In the genomic region with DNA sequence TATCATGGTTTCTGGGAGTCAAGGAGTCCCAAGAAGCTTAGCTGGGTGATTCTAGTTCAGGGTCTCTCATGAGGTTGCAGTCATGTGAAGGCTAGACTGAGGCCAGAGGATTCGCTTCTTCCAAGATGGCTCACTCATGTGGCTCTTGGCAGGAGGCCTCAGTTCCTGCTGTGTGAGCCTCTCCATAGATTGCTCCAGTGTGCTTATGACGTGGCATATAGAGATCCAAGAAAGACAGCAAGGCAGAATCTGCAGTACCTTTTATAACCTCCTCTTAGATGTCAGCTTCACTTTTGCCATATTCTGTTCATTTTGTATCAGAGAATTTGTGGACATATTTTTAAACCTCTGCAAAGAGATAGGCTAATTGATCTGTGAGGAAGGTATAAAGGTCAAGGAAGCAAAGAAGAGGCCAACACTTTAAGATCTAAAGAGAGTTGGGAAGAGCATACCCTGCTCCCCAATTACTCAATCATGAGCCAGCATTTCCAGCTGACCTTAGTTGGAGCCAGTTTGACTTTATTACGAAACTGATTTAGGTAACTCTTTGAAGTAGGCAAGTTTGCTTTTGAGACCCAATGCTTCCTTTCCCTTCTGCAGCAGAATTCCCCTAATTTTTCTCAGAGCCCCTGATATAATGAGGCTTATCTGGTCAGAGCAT, we compare ENCODE assay signal across 19 cellular contexts.
DNase-seq lines count a peak whose midpoint lies in the region; ATAC-seq and TF ChIP-seq lines count a peak whose summit lies in the region.
"Had no signal": no experiment of that assay in that cellular context is flagged by ENCODE, and none has a peak within 500 bp of the region (broad histone marks: within the 10 kb centered on the region; RNA-seq: fewer than 3 reads in every experiment).

No MANE protein-coding gene starts in this region.

- H3K4me3 ChIP-seq in adipocyte (ENCODE audit: low read length) (no peak overlapping the region), fibroblast of the aortic adventitia (ENCODE audit: low read depth, low read length) (no peak overlapping the region)
- H3K4me3 ChIP-seq: lung had no signal

- DNase-seq in SIG-M5 treated with dmso at 0.1 percent for 504 hours (lab: John Stamatoyannopoulos, UW; ENCODE audit: unreplicated experiment) = peak; percentile 16
- DNase-seq in SIG-M5 (lab: John Stamatoyannopoulos, UW) = no peak
- peak; percentile 6 for DNase-seq in adipocyte (ENCODE audit: low read depth)
- DNase-seq in fibroblast of the aortic adventitia (ENCODE audit: low read depth) = peak; percentile 59
- DNase-seq in activated naive CD4-positive, alpha-beta T cell treated with Interleukin-2 at 50 U/mL for 16 hours = no peak
- DNase-seq in posterior cingulate gyrus = no peak
- DNase-seq: activated CD4-positive, CD25-positive, alpha-beta regulatory T cell treated with anti-CD3 and anti-CD28 coated beads, Interleukin-2, amount 50 U/mL, for 72 hours; activated CD8-positive, alpha-beta memory T cell treated with anti-CD3 and anti-CD28 coated beads, Interleukin-2, amount 50 U/mL, for 48 hours; activated naive CD4-positive, alpha-beta T cell treated with anti-CD3 and anti-CD28 coated beads, Interleukin-2, amount 10 ng/mL, durations not matched to agents 7 days and 5 days; CD4-positive, alpha-beta T cell; DND-41; GOT3; naive B cell; NCI-H187 had no signal

- H3K9me3 ChIP-seq in adipocyte (ENCODE audit: control insufficient read depth, low read length) = no peaks in the 10 kb centered on the region

- ATAC-seq in GM18907 (IDR thresholded peaks at IDR 0.05; ENCODE audit: unreplicated experiment) (no peak), HG02642 (IDR thresholded peaks at IDR 0.05; ENCODE audit: poor library complexity, unreplicated experiment) (no peak)
- ATAC-seq: Right ventricle myocardium inferior; stimulated activated effector memory CD8-positive, alpha-beta T cell treated with anti-CD3 and anti-CD28 coated beads, Interleukin-12 subunit alpha, Interleukin-12 subunit beta, amount 100 ng/mL, for 72 hours had no signal

- no peak for TF ChIP-seq CTCF in fibroblast of the aortic adventitia (IDR thresholded peaks at IDR 0.05; ENCODE audit: insufficient read depth, low read length)

- no peak overlapping the region for H3K9ac ChIP-seq in adipocyte (ENCODE audit: low read length)

- peaks cover 26% of the 10 kb centered on the region for H3K4me1 ChIP-seq in adipocyte (ENCODE audit: control insufficient read depth, insufficient read depth, low read length)

- intact Hi-C loops in posterior cingulate gyrus (cut with DNase I) = no loop called here

- no peaks in the 10 kb centered on the region for H3K36me3 ChIP-seq in adipocyte (ENCODE audit: control insufficient read depth, insufficient read depth, low read length, severe bottlenecking)

- no peaks in the 10 kb centered on the region for H3K27me3 ChIP-seq in adipocyte (replicated peaks; ENCODE audit: control insufficient read depth, insufficient read depth, low read length)

Comparison
In these comparisons a context has a peak if more than half of its experiments do, and no peak if none do; other contexts are left out.
1. DNase-seq: peak in SIG-M5 treated with dmso at 0.1 percent for 504 hours (single experiment), adipocyte (single experiment) and fibroblast of the aortic adventitia (single experiment); none in SIG-M5 (single experiment), activated naive CD4-positive, alpha-beta T cell treated with Interleukin-2 at 50 U/mL for 16 hours (single experiment) and posterior cingulate gyrus (0 of 10).